In the genomic region with DNA sequence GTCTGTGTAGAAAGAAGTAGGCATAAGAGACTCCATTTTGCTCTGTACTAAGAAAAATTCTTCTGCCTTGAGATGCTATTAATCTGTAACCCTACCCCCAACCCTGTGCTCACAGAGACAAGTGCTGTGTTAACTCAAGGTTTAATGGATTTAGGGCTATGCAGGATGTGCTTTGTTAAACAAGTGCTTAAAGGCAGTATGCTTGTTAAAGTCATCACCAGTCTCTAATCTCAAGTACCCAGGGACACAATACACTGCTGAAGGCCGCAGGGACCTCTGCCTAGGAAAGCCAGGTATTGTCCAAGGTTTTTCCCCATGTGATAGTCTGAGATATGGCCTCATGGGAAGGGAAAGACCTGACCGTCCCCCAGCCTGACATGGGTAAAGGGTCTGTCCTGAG, we compare ENCODE assay signal across 2 cellular contexts. TPM values are rescaled to one million over a fixed set of nuclear protein-coding genes. Genes with fewer than 3 reads are reported as not detected.
"Had no signal": no experiment of that assay in that cellular context is flagged by ENCODE, and none has a peak within 500 bp of the region (broad histone marks: within the 10 kb centered on the region; RNA-seq: fewer than 3 reads in every experiment).

No MANE protein-coding gene starts in this region.

RNA-seq across cellular contexts. Expression of gene ZNF730, which starts 39.0 kb away (rescaled TPM):
- total RNA-seq: MCF 10A, Peyer's patch had no signal
